8 cellular contexts compared by ENCODE assay signal in genomic region chr7:75878312-75878768, GRCh38. TPM values are rescaled to one million over a fixed set of nuclear protein-coding genes. Genes with fewer than 3 reads are reported as not detected.
DNase-seq lines count a peak whose midpoint lies in the region; ATAC-seq lines count a peak whose summit lies in the region.

No MANE protein-coding gene starts in this region.

- H3K4me3 ChIP-seq in iPS-18c (ENCODE audit: insufficient read depth, low read depth, low read length), result 0 out of 2 replicates have a peak overlapping the region, but pooled peaks have one; percentile 20

- peaks cover 19% of the 10 kb centered on the region for H3K36me3 Mint-ChIP-seq in activated CD8-positive, alpha-beta T cell treated with anti-CD3 and anti-CD28 coated beads, Interleukin-2, amount 10 ng/mL, durations not matched to agents 7 days and 5 days (ENCODE audit: low read depth)

- peaks cover 19% of the 10 kb centered on the region for H3K4me1 Mint-ChIP-seq in activated CD8-positive, alpha-beta T cell treated with anti-CD3 and anti-CD28 coated beads, Interleukin-2, amount 10 ng/mL, durations not matched to agents 7 days and 5 days (ENCODE audit: low read depth)

- peak; percentile 12 for ATAC-seq in HG03060 (IDR thresholded peaks at IDR 0.05; ENCODE audit: low read depth, unreplicated experiment)
- ATAC-seq in activated CD8-positive, alpha-beta T cell treated with anti-CD3 and anti-CD28 coated beads, Interleukin-2, amount 10 ng/mL, durations not matched to agents 7 days and 5 days, result peak; percentile 48

- DNase-seq in NOMO-1 treated with DMSO at 0.1 percent for 48 hours (lab: John Stamatoyannopoulos, UW; ENCODE audit: unreplicated experiment), result peak; percentile 90
- DNase-seq in NOMO-1 treated with dmso at 0.1 percent for 144 hours (lab: John Stamatoyannopoulos, UW; ENCODE audit: unreplicated experiment), result no peak
- no peak for DNase-seq in activated CD8-positive, alpha-beta T cell treated with anti-CD3 and anti-CD28 coated beads, Interleukin-2, amount 10 ng/mL, durations not matched to agents 7 days and 5 days
- DNase-seq in substantia nigra (lab: John Stamatoyannopoulos, UW), result no peak
- DNase-seq in ureter (ENCODE audit: low spot score), result no peak
- no peak for DNase-seq in DMS 273 treated with DMSO at 0.1 percent for 48 hours (lab: John Stamatoyannopoulos, UW)

- peak overlapping the region; percentile 83 for H3K27ac Mint-ChIP-seq in activated CD8-positive, alpha-beta T cell treated with anti-CD3 and anti-CD28 coated beads, Interleukin-2, amount 10 ng/mL, durations not matched to agents 7 days and 5 days

- H3K9me3 ChIP-seq in iPS-18c (ENCODE audit: control insufficient read depth, insufficient read depth, low read length), result no peaks in the 10 kb centered on the region

- CTCF ChIA-PET in activated CD8-positive, alpha-beta T cell treated with anti-CD3 and anti-CD28 coated beads, Interleukin-2, amount 10 ng/mL, durations not matched to agents 7 days and 5 days (lab: Charles Lee), result interaction anchor here (1.0 to 1.2 kb wide), 3 partner anchors 9 to 142 kb away, joined by 4 to 9 read pairs (median 5); no protein-coding TSS in a partner anchor

- no peaks in the 10 kb centered on the region for H3K9me3 Mint-ChIP-seq in activated CD8-positive, alpha-beta T cell treated with anti-CD3 and anti-CD28 coated beads, Interleukin-2, amount 10 ng/mL, durations not matched to agents 7 days and 5 days (ENCODE audit: insufficient read depth)

- POLR2A ChIA-PET in activated CD8-positive, alpha-beta T cell treated with anti-CD3 and anti-CD28 coated beads, Interleukin-2, amount 10 ng/mL, durations not matched to agents 7 days and 5 days (lab: Charles Lee), result interaction anchor here (0.7 to 3.1 kb wide), 5 partner anchors 10 to 169 kb away, joined by 3 to 12 read pairs (median 4); partner anchors contain the start of gene STYXL1

- no peaks in the 10 kb centered on the region for H3K27me3 Mint-ChIP-seq in activated CD8-positive, alpha-beta T cell treated with anti-CD3 and anti-CD28 coated beads, Interleukin-2, amount 10 ng/mL, durations not matched to agents 7 days and 5 days (ENCODE audit: low read depth)

- H3K4me3 Mint-ChIP-seq in activated CD8-positive, alpha-beta T cell treated with anti-CD3 and anti-CD28 coated beads, Interleukin-2, amount 10 ng/mL, durations not matched to agents 7 days and 5 days, result peak overlapping the region; percentile 95

- peak overlapping the region; percentile 89 for H3K27ac ChIP-seq in substantia nigra (ENCODE audit: low read depth, low read length, poor library complexity, severe bottlenecking)

RNA-seq across cellular contexts. Expression of gene RHBDD2, which starts 0.5 kb away (rescaled TPM):
- 10 to 100 TPM; 18.1 to 18.4 TPM for total RNA-seq in activated CD8-positive, alpha-beta T cell treated with anti-CD3 and anti-CD28 coated beads, Interleukin-2, amount 10 ng/mL, durations not matched to agents 7 days and 5 days
- 82.7 TPM for total RNA-seq in ureter

RNA-seq across cellular contexts. Expression of gene POR, which starts 36.6 kb away (rescaled TPM):
- 10 to 100 TPM; 31.8 to 32.2 TPM for total RNA-seq in activated CD8-positive, alpha-beta T cell treated with anti-CD3 and anti-CD28 coated beads, Interleukin-2, amount 10 ng/mL, durations not matched to agents 7 days and 5 days
- total RNA-seq in ureter, result 158 TPM
